Comparison of ENCODE assay signal across 20 cellular contexts in the genomic region with DNA sequence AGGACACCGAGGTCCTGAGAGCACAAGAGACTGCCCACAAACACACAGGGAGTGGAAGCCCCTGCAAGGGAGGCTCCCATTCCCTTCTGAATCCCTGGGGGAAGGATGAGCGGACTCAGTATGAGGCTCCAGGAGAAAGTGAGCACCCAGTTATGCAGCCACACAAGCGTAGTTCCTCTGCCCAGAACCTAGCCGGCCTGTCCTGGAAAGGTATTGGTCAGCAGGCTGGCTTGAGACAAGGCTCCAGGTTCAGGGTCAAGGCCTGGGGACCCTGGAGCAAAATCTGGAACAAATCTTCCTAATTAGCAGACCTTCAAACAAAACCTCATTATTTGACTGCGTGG. TPM values are rescaled to one million over a fixed set of nuclear protein-coding genes. Genes with fewer than 3 reads are reported as not detected.
DNase-seq lines count a peak whose midpoint lies in the region; ATAC-seq, FAIRE-seq and TF ChIP-seq lines count a peak whose summit lies in the region.
"Had no signal": no experiment of that assay in that cellular context is flagged by ENCODE, and none has a peak within 500 bp of the region (broad histone marks: within the 10 kb centered on the region; RNA-seq: fewer than 3 reads in every experiment).

No MANE protein-coding gene starts in this region.

- no peak for FAIRE-seq in D721Med (lab: Jason Lieb, UNC)
- FAIRE-seq: GM12892, urothelium cell line had no signal

- H3K4me1 ChIP-seq in Loucy (ENCODE audit: insufficient read depth, low read length, poor library complexity, severe bottlenecking) (peaks cover 58% of the 10 kb centered on the region), esophagus squamous epithelium (peaks cover 37 to 83% (median 49%) of the 10 kb centered on the region in 3 donors)

- H2AFZ ChIP-seq in Loucy (ENCODE audit: low read length) = no peak overlapping the region

- no peak for TF ChIP-seq POLR2A in esophagus squamous epithelium (IDR thresholded peaks at IDR 0.05)

- H3K9ac ChIP-seq in Loucy (ENCODE audit: low read depth, low read length, poor library complexity, severe bottlenecking) = peak overlapping the region; percentile 78

- POLR2A ChIA-PET in activated CD8-positive, alpha-beta T cell treated with anti-CD3 and anti-CD28 coated beads, Interleukin-2, amount 10 ng/mL, durations not matched to agents 7 days and 5 days (lab: Charles Lee) = interaction anchor here (0.7 to 5.0 kb wide), 3 partner anchors 8 to 127 kb away, joined by 3 to 19 read pairs (median 3); a partner anchor contains a TSS
- POLR2A ChIA-PET in activated CD8-positive, alpha-beta T cell treated with anti-CD3 and anti-CD28 coated beads for 36 hours (lab: Charles Lee) = interaction anchor here (1.2 to 15.2 kb wide), 2 partner anchors 83 to 133 kb away, joined by 3 to 331 read pairs; a partner anchor contains a TSS

- peak overlapping the region; percentile 99 for H3K4me2 ChIP-seq in Loucy (ENCODE audit: low read depth, low read length, poor library complexity, severe bottlenecking)

- peaks cover 3% of the 10 kb centered on the region for H3K27me3 Mint-ChIP-seq in activated CD8-positive, alpha-beta T cell treated with anti-CD3 and anti-CD28 coated beads, Interleukin-2, amount 10 ng/mL, durations not matched to agents 7 days and 5 days (ENCODE audit: low read depth)
- H3K27me3 Mint-ChIP-seq in activated CD8-positive, alpha-beta T cell treated with anti-CD3 and anti-CD28 coated beads for 36 hours = no peaks in the 10 kb centered on the region
- no peaks in the 10 kb centered on the region for H3K27me3 Mint-ChIP-seq in stimulated activated memory B cell treated with anti-CD40 and anti-IgM and Interleukin-4, amounts not matched to agents 10 μg/mL and 1 μg/mL and 100 μg/mL, for 72 hours

- H3K27me3 ChIP-seq in Loucy (ENCODE audit: insufficient read depth, low read length, poor library complexity, severe bottlenecking) = no peaks in the 10 kb centered on the region
- no peaks in the 10 kb centered on the region for H3K27me3 ChIP-seq in esophagus squamous epithelium
- H3K27me3 ChIP-seq: sigmoid colon had no signal

- peaks cover 71% of the 10 kb centered on the region for H3K79me2 ChIP-seq in Loucy (ENCODE audit: insufficient read depth, low read length)

- H3K36me3 ChIP-seq in Loucy (ENCODE audit: insufficient read depth, low read length) = no peaks in the 10 kb centered on the region
- H3K36me3 ChIP-seq in esophagus squamous epithelium = no peaks in the 10 kb centered on the region
- H3K36me3 ChIP-seq: sigmoid colon had no signal

- H3K9me3 ChIP-seq in Loucy (ENCODE audit: insufficient read depth, low read depth, low read length) = no peaks in the 10 kb centered on the region
- no peaks in the 10 kb centered on the region for H3K9me3 ChIP-seq in esophagus squamous epithelium
- H3K9me3 ChIP-seq: sigmoid colon had no signal

- peaks cover 8% of the 10 kb centered on the region for H3K36me3 Mint-ChIP-seq in activated CD8-positive, alpha-beta T cell treated with anti-CD3 and anti-CD28 coated beads, Interleukin-2, amount 10 ng/mL, durations not matched to agents 7 days and 5 days (ENCODE audit: low read depth)
- H3K36me3 Mint-ChIP-seq in activated CD8-positive, alpha-beta T cell treated with anti-CD3 and anti-CD28 coated beads for 36 hours (ENCODE audit: low read depth) = no peaks in the 10 kb centered on the region
- no peaks in the 10 kb centered on the region for H3K36me3 Mint-ChIP-seq in stimulated activated memory B cell treated with anti-CD40 and anti-IgM and Interleukin-4, amounts not matched to agents 10 μg/mL and 1 μg/mL and 100 μg/mL, for 72 hours

- no peak for ATAC-seq in activated CD8-positive, alpha-beta T cell treated with anti-CD3 and anti-CD28 coated beads, Interleukin-2, amount 10 ng/mL, durations not matched to agents 7 days and 5 days
- ATAC-seq in activated CD8-positive, alpha-beta T cell treated with anti-CD3 and anti-CD28 coated beads for 36 hours = no peak
- no peak for ATAC-seq in stimulated activated memory B cell treated with anti-CD40 and anti-IgM and Interleukin-4, amounts not matched to agents 10 μg/mL and 1 μg/mL and 100 μg/mL, for 72 hours
- ATAC-seq in HG02981 (IDR thresholded peaks at IDR 0.05; ENCODE audit: unreplicated experiment) = no peak

- H3F3A ChIP-seq in Loucy (ENCODE audit: low read depth) = peaks cover 14% of the 10 kb centered on the region; the same call in 1 of the 2 replicates

- H4K20me1 ChIP-seq in Loucy (ENCODE audit: insufficient read depth, low read length, poor library complexity, severe bottlenecking) = peaks cover 11% of the 10 kb centered on the region

- CTCF ChIA-PET in activated CD8-positive, alpha-beta T cell treated with anti-CD3 and anti-CD28 coated beads, Interleukin-2, amount 10 ng/mL, durations not matched to agents 7 days and 5 days (lab: Charles Lee) = interaction anchor here (3.4 kb wide), 1 partner anchor 141 kb away, joined by 14 read pairs; no protein-coding TSS in a partner anchor
- CTCF ChIA-PET in activated CD8-positive, alpha-beta T cell treated with anti-CD3 and anti-CD28 coated beads for 36 hours (lab: Charles Lee) = interaction anchor here (1.0 kb wide), 1 partner anchor 9 kb away, joined by 4 read pairs; no protein-coding TSS in a partner anchor

- H3K27ac ChIP-seq in esophagus squamous epithelium = peak overlapping the region; percentile 57 to 93 (median 88)
- H3K27ac ChIP-seq: sigmoid colon had no signal

- no peak for DNase-seq in activated CD8-positive, alpha-beta T cell treated with anti-CD3 and anti-CD28 coated beads, Interleukin-2, amount 10 ng/mL, durations not matched to agents 7 days and 5 days
- DNase-seq in activated CD8-positive, alpha-beta T cell treated with anti-CD3 and anti-CD28 coated beads for 36 hours = no peak
- no peak for DNase-seq in esophagus squamous epithelium (lab: John Stamatoyannopoulos, UW)
- DNase-seq in iPS-NIHi11 (ENCODE audit: low spot score) = no peak
- DNase-seq in D721Med (ENCODE audit: insufficient read length, low spot score) = no peak
- DNase-seq: activated T-cell treated with anti-CD3 and anti-CD28 coated beads, Interleukin-2, amount 50 U/mL, for 1 hour; amygdala; COR-L47; NCI-H1048; occipital lobe; sigmoid colon; stimulated activated CD4-positive, alpha-beta T cell treated with anti-CD3 and anti-CD28 coated beads, Interleukin-4, amount 100 ng/mL, for 1 hour; stimulated activated CD8-positive, alpha-beta memory T cell treated with anti-CD3 and anti-CD28 coated beads, Interleukin-4, amount 100 ng/mL, for 48 hours had no signal

- peak overlapping the region; percentile 32 for H3K27ac Mint-ChIP-seq in activated CD8-positive, alpha-beta T cell treated with anti-CD3 and anti-CD28 coated beads, Interleukin-2, amount 10 ng/mL, durations not matched to agents 7 days and 5 days
- no peak overlapping the region for H3K27ac Mint-ChIP-seq in activated CD8-positive, alpha-beta T cell treated with anti-CD3 and anti-CD28 coated beads for 36 hours
- H3K27ac Mint-ChIP-seq in stimulated activated memory B cell treated with anti-CD40 and anti-IgM and Interleukin-4, amounts not matched to agents 10 μg/mL and 1 μg/mL and 100 μg/mL, for 72 hours = peak overlapping the region; percentile 88

- no peaks in the 10 kb centered on the region for H3K9me3 Mint-ChIP-seq in activated CD8-positive, alpha-beta T cell treated with anti-CD3 and anti-CD28 coated beads, Interleukin-2, amount 10 ng/mL, durations not matched to agents 7 days and 5 days (ENCODE audit: insufficient read depth)
- H3K9me3 Mint-ChIP-seq in activated CD8-positive, alpha-beta T cell treated with anti-CD3 and anti-CD28 coated beads for 36 hours = no peaks in the 10 kb centered on the region
- H3K9me3 Mint-ChIP-seq in stimulated activated memory B cell treated with anti-CD40 and anti-IgM and Interleukin-4, amounts not matched to agents 10 μg/mL and 1 μg/mL and 100 μg/mL, for 72 hours = no peaks in the 10 kb centered on the region

- H3K4me3 Mint-ChIP-seq in activated CD8-positive, alpha-beta T cell treated with anti-CD3 and anti-CD28 coated beads, Interleukin-2, amount 10 ng/mL, durations not matched to agents 7 days and 5 days = no peak overlapping the region
- H3K4me3 Mint-ChIP-seq in activated CD8-positive, alpha-beta T cell treated with anti-CD3 and anti-CD28 coated beads for 36 hours = no peak overlapping the region
- H3K4me3 Mint-ChIP-seq in stimulated activated memory B cell treated with anti-CD40 and anti-IgM and Interleukin-4, amounts not matched to agents 10 μg/mL and 1 μg/mL and 100 μg/mL, for 72 hours = peak overlapping the region; percentile 83

- no peak for TF ChIP-seq CTCF in activated CD8-positive, alpha-beta T cell treated with anti-CD3 and anti-CD28 coated beads for 36 hours (IDR thresholded peaks at IDR 0.05)
- TF ChIP-seq CTCF in Loucy (conservative IDR thresholded peaks at IDR 0.05; ENCODE audit: low read length) (no peak), esophagus squamous epithelium (IDR thresholded peaks at IDR 0.05) (no peak), D721Med (IDR thresholded peaks at IDR 0.05; ENCODE audit: insufficient read depth, missing control alignments) (no peak)

- no peaks in the 10 kb centered on the region for H3K9me2 ChIP-seq in Loucy (replicated peaks; ENCODE audit: low read depth, low read length)

- H3K4me3 ChIP-seq in Loucy (ENCODE audit: low read length, poor library complexity, severe bottlenecking) = no peak overlapping the region
- no peak overlapping the region for H3K4me3 ChIP-seq in esophagus squamous epithelium
- H3K4me3 ChIP-seq: lung, sigmoid colon had no signal

- peaks cover 74% of the 10 kb centered on the region for H3K4me1 Mint-ChIP-seq in activated CD8-positive, alpha-beta T cell treated with anti-CD3 and anti-CD28 coated beads, Interleukin-2, amount 10 ng/mL, durations not matched to agents 7 days and 5 days (ENCODE audit: low read depth)
- H3K4me1 Mint-ChIP-seq in activated CD8-positive, alpha-beta T cell treated with anti-CD3 and anti-CD28 coated beads for 36 hours (ENCODE audit: low read depth) = peaks cover 39% of the 10 kb centered on the region
- peaks cover 75% of the 10 kb centered on the region for H3K4me1 Mint-ChIP-seq in stimulated activated memory B cell treated with anti-CD40 and anti-IgM and Interleukin-4, amounts not matched to agents 10 μg/mL and 1 μg/mL and 100 μg/mL, for 72 hours

- intact Hi-C loops in activated CD8-positive, alpha-beta T cell treated with anti-CD3 and anti-CD28 coated beads for 36 hours (cut with micrococcal nuclease) = no loop called here
- intact Hi-C loops in esophagus squamous epithelium (cut with DNase I) = no loop called here

- WGBS in esophagus squamous epithelium, 2 donors = 86 to 100% methylated on average over 5 of the region's 5 CpGs

RNA-seq across cellular contexts. Expression of a gene that starts 1.2 kb away (rescaled TPM):
- total RNA-seq in activated CD8-positive, alpha-beta T cell treated with anti-CD3 and anti-CD28 coated beads, Interleukin-2, amount 10 ng/mL, durations not matched to agents 7 days and 5 days = 100 to 1,000 TPM; 282 to 288 TPM
- 10 to 100 TPM; 18.7 to 19.3 TPM for total RNA-seq in activated CD8-positive, alpha-beta T cell treated with anti-CD3 and anti-CD28 coated beads for 36 hours
- 100 to 1,000 TPM; 185 to 301 (median 221) TPM for total RNA-seq in esophagus squamous epithelium

RNA-seq across cellular contexts. Expression of a gene that starts 7.1 kb away (rescaled TPM):
- under 1 TPM; 0.61 to 0.73 TPM for total RNA-seq in activated CD8-positive, alpha-beta T cell treated with anti-CD3 and anti-CD28 coated beads, Interleukin-2, amount 10 ng/mL, durations not matched to agents 7 days and 5 days
- total RNA-seq in activated CD8-positive, alpha-beta T cell treated with anti-CD3 and anti-CD28 coated beads for 36 hours = under 1 TPM; 0.77 to 0.96 TPM
- under 1 TPM in 1 of 4 donors, not detected in 3; 0.50 TPM for total RNA-seq in esophagus squamous epithelium
- total RNA-seq: G401, sigmoid colon had no signal

RNA-seq across cellular contexts. Expression of a gene that starts 56.8 kb away (rescaled TPM):
- 10 to 100 TPM; 14.4 to 19.9 TPM for total RNA-seq in activated CD8-positive, alpha-beta T cell treated with anti-CD3 and anti-CD28 coated beads, Interleukin-2, amount 10 ng/mL, durations not matched to agents 7 days and 5 days
- total RNA-seq in activated CD8-positive, alpha-beta T cell treated with anti-CD3 and anti-CD28 coated beads for 36 hours = 10 to 100 TPM; 11.8 to 13.0 TPM
- total RNA-seq in esophagus squamous epithelium = 10 to 100 TPM in 3 of 4 donors, 1 to 10 TPM in 1; 8.2 to 16.6 (median 13.7) TPM

RNA-seq across cellular contexts. Expression of a gene that starts 57.0 kb away (rescaled TPM):
- total RNA-seq in activated CD8-positive, alpha-beta T cell treated with anti-CD3 and anti-CD28 coated beads, Interleukin-2, amount 10 ng/mL, durations not matched to agents 7 days and 5 days = 10 to 100 TPM; 27.8 to 28.4 TPM
- total RNA-seq in activated CD8-positive, alpha-beta T cell treated with anti-CD3 and anti-CD28 coated beads for 36 hours = 10 to 100 TPM; 21.3 to 22.9 TPM
- 10 to 100 TPM; 55.8 to 73.3 (median 66.9) TPM for total RNA-seq in esophagus squamous epithelium

Comparison
In these comparisons a context has a peak if more than half of its experiments do, and no peak if none do; other contexts are left out.
1. RNA of a gene that starts 1.2 kb away (total RNA-seq): 282 to 288 TPM in activated CD8-positive, alpha-beta T cell treated with anti-CD3 and anti-CD28 coated beads, Interleukin-2, amount 10 ng/mL, durations not matched to agents 7 days and 5 days and 185 to 301 TPM in esophagus squamous epithelium; 18.7 to 19.3 TPM in activated CD8-positive, alpha-beta T cell treated with anti-CD3 and anti-CD28 coated beads for 36 hours; every median in the first group is over 4 times any median in the second.